37 cellular contexts compared by ENCODE assay signal in the genomic region with DNA sequence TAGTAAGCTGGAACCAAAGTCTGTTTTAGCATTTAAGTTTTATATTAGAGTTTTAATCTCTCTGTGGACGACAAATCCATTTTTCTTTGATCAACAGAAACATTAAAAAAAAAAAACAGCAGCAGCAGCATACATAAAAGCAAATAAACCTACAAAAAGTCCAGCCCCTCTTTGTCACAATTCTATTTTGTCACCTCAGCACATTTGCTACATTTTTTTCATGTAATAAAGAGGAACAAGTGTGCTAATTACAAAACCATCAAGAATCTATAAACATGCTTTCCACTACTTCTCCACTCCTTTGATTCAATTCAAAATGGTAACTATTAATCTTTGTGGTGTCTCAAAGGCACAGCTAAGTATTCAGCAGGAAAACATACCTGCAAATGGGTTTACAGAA.
"Had no signal": no experiment of that assay in that cellular context is flagged by ENCODE, and none has a peak within 500 bp of the region (broad histone marks: within the 10 kb centered on the region; RNA-seq: fewer than 3 reads in every experiment).

No MANE protein-coding gene starts in this region.

- H3K27ac ChIP-seq: ascending aorta, cardiac muscle cell, VCaP had no signal

- H3K4me1 Mint-ChIP-seq: activated B cell treated with CpG ODN at 0.5 μM for 24 hours; activated CD4-positive, alpha-beta T cell treated with anti-CD3 and anti-CD28 coated beads, Interleukin-2, amount 10 ng/mL, durations not matched to agents 24 days and 14 days; activated CD8-positive, alpha-beta memory T cell treated with anti-CD3 and anti-CD28 coated beads, Interleukin-2, amount 10 ng/mL, durations not matched to agents 7 days and 5 days; activated naive CD4-positive, alpha-beta T cell treated with anti-CD3 and anti-CD28 coated beads, Interleukin-2, amount 10 ng/mL, durations not matched to agents 7 days and 5 days; activated naive CD4-positive, alpha-beta T cell treated with anti-CD3 and anti-CD28 coated beads, Interleukin-2, amount 50 U/mL, for 24 hours; activated naive CD8-positive, alpha-beta T cell treated with anti-CD3 and anti-CD28 coated beads, Interleukin-2, amount 10 ng/mL, durations not matched to agents 7 days and 5 days; brain; central memory CD8-positive, alpha-beta T cell had no signal

- H3K4me3 Mint-ChIP-seq: activated B cell treated with CpG ODN at 0.5 μM for 24 hours; activated CD4-positive, alpha-beta memory T cell treated with anti-CD3 and anti-CD28 coated beads for 36 hours; activated CD4-positive, alpha-beta T cell treated with anti-CD3 and anti-CD28 coated beads, Interleukin-2, amount 10 ng/mL, durations not matched to agents 24 days and 14 days; activated CD8-positive, alpha-beta memory T cell treated with anti-CD3 and anti-CD28 coated beads, Interleukin-2, amount 10 ng/mL, durations not matched to agents 7 days and 5 days; activated CD8-positive, alpha-beta T cell treated with anti-CD3 and anti-CD28 coated beads, Interleukin-2, amount 10 ng/mL, durations not matched to agents 7 days and 5 days; activated naive CD4-positive, alpha-beta T cell treated with anti-CD3 and anti-CD28 coated beads, Interleukin-2, amount 10 ng/mL, durations not matched to agents 7 days and 5 days; activated naive CD4-positive, alpha-beta T cell treated with anti-CD3 and anti-CD28 coated beads, Interleukin-2, amount 50 U/mL, for 24 hours; activated naive CD8-positive, alpha-beta T cell; activated naive CD8-positive, alpha-beta T cell treated with anti-CD3 and anti-CD28 coated beads, Interleukin-2, amount 10 ng/mL, durations not matched to agents 7 days and 5 days; activated naive CD8-positive, alpha-beta T cell treated with anti-CD3 and anti-CD28 coated beads, Interleukin-2, amount 50 U/mL, for 24 hours; activated T-cell treated with anti-CD3 and anti-CD28 coated beads, Interleukin-2, amount 50 U/mL, for 24 hours; brain; central memory CD8-positive, alpha-beta T cell; T-helper 1 cell treated with Interleukin-12 subunit alpha and Interleukin-12 subunit beta and Interleukin-4 antibody, amounts not matched to agents 30 μg/mL and 1 μg/mL, for 36 hours; T-helper 2 cell treated with Interferon-gamma antibody and Interleukin-4, amounts not matched to agents 5 μg/mL and 100 μg/mL, for 36 hours had no signal

- H3K27me3 Mint-ChIP-seq: activated B cell treated with CpG ODN at 0.5 μM for 24 hours; activated CD4-positive, alpha-beta memory T cell treated with anti-CD3 and anti-CD28 coated beads for 36 hours; activated CD4-positive, alpha-beta T cell treated with anti-CD3 and anti-CD28 coated beads, Interleukin-2, amount 10 ng/mL, durations not matched to agents 24 days and 14 days; activated CD8-positive, alpha-beta memory T cell treated with anti-CD3 and anti-CD28 coated beads, Interleukin-2, amount 10 ng/mL, durations not matched to agents 7 days and 5 days; activated naive CD4-positive, alpha-beta T cell treated with anti-CD3 and anti-CD28 coated beads, Interleukin-2, amount 10 ng/mL, durations not matched to agents 7 days and 5 days; activated naive CD4-positive, alpha-beta T cell treated with anti-CD3 and anti-CD28 coated beads, Interleukin-2, amount 50 U/mL, for 24 hours; activated naive CD8-positive, alpha-beta T cell; activated naive CD8-positive, alpha-beta T cell treated with anti-CD3 and anti-CD28 coated beads, Interleukin-2, amount 50 U/mL, for 24 hours; activated T-cell treated with anti-CD3 and anti-CD28 coated beads, Interleukin-2, amount 50 U/mL, for 24 hours; central memory CD8-positive, alpha-beta T cell had no signal

- H3K4me1 ChIP-seq: ascending aorta had no signal

- H3K4me3 ChIP-seq: ascending aorta, cardiac muscle cell had no signal

- ATAC-seq: activated CD8-positive, alpha-beta memory T cell treated with anti-CD3 and anti-CD28 coated beads, Interleukin-2, amount 10 ng/mL, durations not matched to agents 7 days and 5 days; activated CD8-positive, alpha-beta T cell treated with anti-CD3 and anti-CD28 coated beads, Interleukin-2, amount 10 ng/mL, durations not matched to agents 7 days and 5 days; activated naive CD8-positive, alpha-beta T cell treated with anti-CD3 and anti-CD28 coated beads, Interleukin-2, amount 50 U/mL, for 24 hours had no signal

- H3K27me3 ChIP-seq: ascending aorta, cardiac muscle cell had no signal

- DNase-seq: activated B cell treated with CpG ODN at 0.5 μM for 24 hours; activated CD4-positive, alpha-beta memory T cell treated with anti-CD3 and anti-CD28 coated beads for 36 hours; activated CD4-positive, alpha-beta T cell treated with anti-CD3 and anti-CD28 coated beads for 4 hours; activated CD4-positive, alpha-beta T cell treated with anti-CD3 and anti-CD28 coated beads, Interleukin-2, amount 10 ng/mL, durations not matched to agents 24 days and 14 days; activated CD4-positive, alpha-beta T cell treated with anti-CD3 and anti-CD28 coated beads, Interleukin-2, amount 50 U/mL, for 1 hour; activated CD4-positive, alpha-beta T cell treated with anti-CD3 and anti-CD28 coated beads, Interleukin-2, amount 50 U/mL, for 4 hours; activated CD4-positive, CD25-positive, alpha-beta regulatory T cell treated with anti-CD3 and anti-CD28 coated beads, Interleukin-2, amount 50 U/mL, for 72 hours; activated CD8-positive, alpha-beta memory T cell treated with anti-CD3 and anti-CD28 coated beads for 24 hours; activated CD8-positive, alpha-beta memory T cell treated with anti-CD3 and anti-CD28 coated beads, Interleukin-2, amount 10 ng/mL, durations not matched to agents 7 days and 5 days; activated CD8-positive, alpha-beta memory T cell treated with anti-CD3 and anti-CD28 coated beads, Interleukin-2, amount 50 U/mL, for 48 hours; activated CD8-positive, alpha-beta T cell treated with anti-CD3 and anti-CD28 coated beads, Interleukin-2, amount 10 ng/mL, durations not matched to agents 7 days and 5 days; activated effector memory CD4-positive, alpha-beta T cell treated with Interleukin-2 at 50 U/mL for 16 hours; activated gamma-delta T cell; activated naive CD4-positive, alpha-beta T cell treated with anti-CD3 and anti-CD28 coated beads, Interleukin-2, amount 10 ng/mL, durations not matched to agents 7 days and 5 days; activated naive CD4-positive, alpha-beta T cell treated with Interleukin-2 at 50 U/mL for 16 hours; activated naive CD8-positive, alpha-beta T cell treated with anti-CD3 and anti-CD28 coated beads, Interleukin-2, amount 10 ng/mL, durations not matched to agents 7 days and 5 days; activated naive CD8-positive, alpha-beta T cell treated with anti-CD3 and anti-CD28 coated beads, Interleukin-2, amount 50 U/mL, for 24 hours; activated T-cell treated with anti-CD3 and anti-CD28 coated beads, Interleukin-2, amount 50 U/mL, for 24 hours; activated T-cell treated with anti-CD3 and anti-CD28 coated beads, Interleukin-2, amount 50 U/mL, for 48 hours; amygdala; anterior cingulate cortex; caudate nucleus; cerebellar nuclear complex; T-helper 1 cell; T-helper 2 cell; T-helper 9 cell had no signal

- H3K9me3 ChIP-seq: ascending aorta had no signal

- FAIRE-seq: bronchial epithelial cell had no signal

- H3K27ac Mint-ChIP-seq: activated B cell treated with CpG ODN at 0.5 μM for 24 hours; activated CD4-positive, alpha-beta memory T cell treated with anti-CD3 and anti-CD28 coated beads for 36 hours; activated CD4-positive, alpha-beta T cell treated with anti-CD3 and anti-CD28 coated beads, Interleukin-2, amount 10 ng/mL, durations not matched to agents 24 days and 14 days; activated CD8-positive, alpha-beta memory T cell treated with anti-CD3 and anti-CD28 coated beads, Interleukin-2, amount 10 ng/mL, durations not matched to agents 7 days and 5 days; activated CD8-positive, alpha-beta T cell treated with anti-CD3 and anti-CD28 coated beads, Interleukin-2, amount 10 ng/mL, durations not matched to agents 7 days and 5 days; activated naive CD4-positive, alpha-beta T cell treated with anti-CD3 and anti-CD28 coated beads, Interleukin-2, amount 10 ng/mL, durations not matched to agents 7 days and 5 days; activated naive CD4-positive, alpha-beta T cell treated with anti-CD3 and anti-CD28 coated beads, Interleukin-2, amount 50 U/mL, for 24 hours; activated naive CD8-positive, alpha-beta T cell; activated naive CD8-positive, alpha-beta T cell treated with anti-CD3 and anti-CD28 coated beads, Interleukin-2, amount 10 ng/mL, durations not matched to agents 7 days and 5 days; activated naive CD8-positive, alpha-beta T cell treated with anti-CD3 and anti-CD28 coated beads, Interleukin-2, amount 50 U/mL, for 24 hours; activated T-cell treated with anti-CD3 and anti-CD28 coated beads, Interleukin-2, amount 50 U/mL, for 24 hours; activated T-helper 2 cell treated with anti-CD3 and anti-CD28 coated beads, Interferon-gamma antibody, Interleukin-2, Interleukin-4, amounts not matched to agents 10 μg/mL and 5 μg/mL and 100 μg/mL, durations not matched to agents 14 hours and 24 hours and 36 hours; brain; T-helper 1 cell treated with Interleukin-12 subunit alpha and Interleukin-12 subunit beta and Interleukin-4 antibody, amounts not matched to agents 30 μg/mL and 1 μg/mL, for 36 hours; T-helper 2 cell treated with Interferon-gamma antibody and Interleukin-4, amounts not matched to agents 5 μg/mL and 100 μg/mL, for 36 hours had no signal

- H3K9me3 Mint-ChIP-seq: activated CD4-positive, alpha-beta T cell treated with anti-CD3 and anti-CD28 coated beads, Interleukin-2, amount 10 ng/mL, durations not matched to agents 24 days and 14 days; activated naive CD4-positive, alpha-beta T cell treated with anti-CD3 and anti-CD28 coated beads, Interleukin-2, amount 10 ng/mL, durations not matched to agents 7 days and 5 days; activated naive CD4-positive, alpha-beta T cell treated with anti-CD3 and anti-CD28 coated beads, Interleukin-2, amount 50 U/mL, for 24 hours; activated naive CD8-positive, alpha-beta T cell treated with anti-CD3 and anti-CD28 coated beads, Interleukin-2, amount 10 ng/mL, durations not matched to agents 7 days and 5 days; activated naive CD8-positive, alpha-beta T cell treated with anti-CD3 and anti-CD28 coated beads, Interleukin-2, amount 50 U/mL, for 24 hours; activated T-helper 2 cell treated with anti-CD3 and anti-CD28 coated beads, Interferon-gamma antibody, Interleukin-2, Interleukin-4, amounts not matched to agents 10 μg/mL and 5 μg/mL and 100 μg/mL, durations not matched to agents 14 hours and 24 hours and 36 hours; T-helper 1 cell treated with Interleukin-12 subunit alpha and Interleukin-12 subunit beta and Interleukin-4 antibody, amounts not matched to agents 30 μg/mL and 1 μg/mL, for 36 hours; T-helper 2 cell treated with Interferon-gamma antibody and Interleukin-4, amounts not matched to agents 5 μg/mL and 100 μg/mL, for 36 hours had no signal

- H3K36me3 ChIP-seq: ascending aorta, cardiac muscle cell had no signal

- H3K36me3 Mint-ChIP-seq: activated CD4-positive, alpha-beta memory T cell treated with anti-CD3 and anti-CD28 coated beads for 36 hours; activated CD8-positive, alpha-beta memory T cell treated with anti-CD3 and anti-CD28 coated beads, Interleukin-2, amount 10 ng/mL, durations not matched to agents 7 days and 5 days; activated naive CD4-positive, alpha-beta T cell treated with anti-CD3 and anti-CD28 coated beads, Interleukin-2, amount 10 ng/mL, durations not matched to agents 7 days and 5 days; activated naive CD4-positive, alpha-beta T cell treated with anti-CD3 and anti-CD28 coated beads, Interleukin-2, amount 50 U/mL, for 24 hours; activated naive CD8-positive, alpha-beta T cell; brain had no signal
